ENCODE assay signal across 8 cellular contexts in genomic region chr15:89358435-89358754, GRCh38. TPM values are rescaled to one million over a fixed set of nuclear protein-coding genes. Genes with fewer than 3 reads are reported as not detected.
DNase-seq lines count a peak whose midpoint lies in the region; ATAC-seq and TF ChIP-seq lines count a peak whose summit lies in the region.

No MANE protein-coding gene starts in this region.

- no peaks in the 10 kb centered on the region for H3K9me3 Mint-ChIP-seq in CD4-positive, alpha-beta T cell
- peaks cover 0 to 2% (median 0%) of the 10 kb centered on the region in 9 donors for H3K9me3 Mint-ChIP-seq in naive thymus-derived CD8-positive, alpha-beta T cell

- intact Hi-C loops in CD4-positive, alpha-beta T cell (cut with DNase I, micrococcal nuclease) = loop anchor here (1.0 to 5.0 kb wide), 4 partner anchors 21 to 198 kb away; no protein-coding TSS in a partner anchor

- peaks cover 8% of the 10 kb centered on the region for H3K4me1 Mint-ChIP-seq in CD4-positive, alpha-beta T cell (ENCODE audit: low read depth)
- H3K4me1 Mint-ChIP-seq in naive thymus-derived CD8-positive, alpha-beta T cell = peaks cover 12 to 30% (median 18%) of the 10 kb centered on the region in 4 donors

- H3K4me3 Mint-ChIP-seq in CD4-positive, alpha-beta T cell = peak overlapping the region; percentile 80
- H3K4me3 Mint-ChIP-seq in naive thymus-derived CD8-positive, alpha-beta T cell = peak overlapping the region in 9 of 10 donors; percentile 15 to 88 (median 81)

- peaks cover 83% of the 10 kb centered on the region for H3K27me3 Mint-ChIP-seq in CD4-positive, alpha-beta T cell
- H3K27me3 Mint-ChIP-seq in naive thymus-derived CD8-positive, alpha-beta T cell = peaks cover 45 to 92% (median 64%) of the 10 kb centered on the region in 5 donors

- H3K27ac ChIP-seq in CD4-positive, alpha-beta T cell (ENCODE audit: low read depth, low read length) = no peak overlapping the region

- CTCF ChIA-PET in CD4-positive, alpha-beta T cell (lab: Charles Lee) = interaction anchor here (0.7 to 4.6 kb wide), 32 partner anchors 10 to 454 kb away, joined by 3 to 35 read pairs (median 5); partner anchors contain the start of genes FANCI and POLG

- no peaks in the 10 kb centered on the region for H3K36me3 Mint-ChIP-seq in CD4-positive, alpha-beta T cell (ENCODE audit: low read depth)
- H3K36me3 Mint-ChIP-seq in naive thymus-derived CD8-positive, alpha-beta T cell = peaks cover 0 to 8% (median 0%) of the 10 kb centered on the region in 3 donors

- H3K27me3 ChIP-seq in CD4-positive, alpha-beta T cell (ENCODE audit: control insufficient read depth, insufficient read depth, low read length) = peaks cover 89% of the 10 kb centered on the region

- H3K9me3 ChIP-seq in CD4-positive, alpha-beta T cell (ENCODE audit: control insufficient read depth, low read length) = no peaks in the 10 kb centered on the region

- POLR2A ChIA-PET in CD4-positive, alpha-beta T cell (lab: Charles Lee) = interaction anchor here (0.6 to 1.5 kb wide), 5 partner anchors 11 to 72 kb away, joined by 3 to 9 read pairs (median 3); partner anchors contain the start of gene POLG
- POLR2A ChIA-PET in naive thymus-derived CD8-positive, alpha-beta T cell (lab: Charles Lee) = interaction anchor here (1.9 kb wide), 1 partner anchor 23 kb away, joined by 6 read pairs; no protein-coding TSS in a partner anchor

- no peak for DNase-seq in CD4-positive, alpha-beta T cell
- peak; percentile 63 for DNase-seq in activated naive CD8-positive, alpha-beta T cell treated with anti-CD3 and anti-CD28 coated beads, Interleukin-2, amount 50 U/mL, for 16 hours (ENCODE audit: low read depth, low spot score)
- DNase-seq in naive thymus-derived CD8-positive, alpha-beta T cell = no peak
- DNase-seq in NCI-H2196 (lab: John Stamatoyannopoulos, UW; ENCODE audit: unreplicated experiment) (no peak), superior temporal gyrus (ENCODE audit: extremely low spot score) (no peak)

- ATAC-seq in CD4-positive, alpha-beta T cell (ENCODE audit: poor library complexity) = no peak
- ATAC-seq in HG02938 (IDR thresholded peaks at IDR 0.05; ENCODE audit: unreplicated experiment) (peak; percentile 6), GM19324 (IDR thresholded peaks at IDR 0.05; ENCODE audit: low FRiP score, unreplicated experiment) (no peak), GM21390 (IDR thresholded peaks at IDR 0.05; ENCODE audit: unreplicated experiment) (no peak)
- peak in 1 of 2 donors; percentile 2 for ATAC-seq in naive thymus-derived CD8-positive, alpha-beta T cell

- no peak for TF ChIP-seq CTCF in CD4-positive, alpha-beta T cell (IDR thresholded peaks at IDR 0.05)

- H3K27ac Mint-ChIP-seq in CD4-positive, alpha-beta T cell = no peak overlapping the region
- H3K27ac Mint-ChIP-seq in naive thymus-derived CD8-positive, alpha-beta T cell = peak overlapping the region in 2 of 10 donors; percentile 40 to 43

RNA-seq across cellular contexts. Expression of gene POLG, which starts 23.8 kb away (rescaled TPM):
- 100 to 1,000 TPM; 139 to 140 TPM for total RNA-seq in CD4-positive, alpha-beta T cell
- total RNA-seq in naive thymus-derived CD8-positive, alpha-beta T cell = 100 to 1,000 TPM; 128 to 130 TPM
- polyA plus RNA-seq in naive thymus-derived CD8-positive, alpha-beta T cell = 10 to 100 TPM; 29.9 to 54.5 (median 35.3) TPM
